ENCODE assay signal across 17 cellular contexts in genomic region chr10:78462728-78463228, GRCh38.
"Had no signal": no experiment of that assay in that cellular context is flagged by ENCODE, and none has a peak within 500 bp of the region (broad histone marks: within the 10 kb centered on the region; RNA-seq: fewer than 3 reads in every experiment).

No MANE protein-coding gene starts in this region.

- H3K27ac Mint-ChIP-seq: memory B cell had no signal

- DNase-seq: activated CD4-positive, alpha-beta T cell treated with anti-CD3 and anti-CD28 coated beads for 4 hours; activated naive CD4-positive, alpha-beta T cell treated with anti-CD3 and anti-CD28 coated beads, Interleukin-2, amount 50 U/mL, for 16 hours; activated T-cell treated with anti-CD3 and anti-CD28 coated beads, Interleukin-2, amount 50 U/mL, for 1 hour; esophagus squamous epithelium; foreskin keratinocyte; heart left ventricle; left lung; nucleus accumbens; psoas muscle; stimulated activated CD4-positive, alpha-beta T cell treated with anti-CD3 and anti-CD28 coated beads, Interleukin-4, amount 100 ng/mL, for 1 hour; stimulated activated naive CD8-positive, alpha-beta T cell treated with anti-CD3 and anti-CD28 coated beads, Interleukin-15, amount 100 ng/mL, for 72 hours; T1000; WERI-Rb-1 had no signal

- H3K27ac ChIP-seq: adrenal gland, esophagus squamous epithelium, foreskin keratinocyte, heart left ventricle, left lung, psoas muscle, thoracic aorta, WERI-Rb-1 had no signal

- H3K4me3 ChIP-seq: adrenal gland, esophagus squamous epithelium, heart left ventricle, left lung, psoas muscle, thoracic aorta had no signal

- ATAC-seq: foreskin keratinocyte; heart left ventricle; left lung; psoas muscle; stimulated activated naive CD8-positive, alpha-beta T cell treated with anti-CD3 and anti-CD28 coated beads, Interleukin-15, amount 100 ng/mL, for 72 hours had no signal

- H3K36me3 Mint-ChIP-seq: brain, memory B cell had no signal

- H3K4me1 ChIP-seq: esophagus squamous epithelium, foreskin keratinocyte, psoas muscle had no signal

- H3K27me3 Mint-ChIP-seq: brain; stimulated activated naive CD8-positive, alpha-beta T cell treated with anti-CD3 and anti-CD28 coated beads, Interleukin-15, amount 100 ng/mL, for 72 hours had no signal

- H3K36me3 ChIP-seq: adrenal gland, esophagus squamous epithelium, heart left ventricle, left lung, thoracic aorta, WERI-Rb-1 had no signal

- H3K9me3 ChIP-seq: adrenal gland, esophagus squamous epithelium, heart left ventricle, left lung, psoas muscle, thoracic aorta had no signal

- H3K4me3 Mint-ChIP-seq: memory B cell; stimulated activated naive CD8-positive, alpha-beta T cell treated with anti-CD3 and anti-CD28 coated beads, Interleukin-15, amount 100 ng/mL, for 72 hours had no signal

- H3K4me1 Mint-ChIP-seq: memory B cell; stimulated activated naive CD8-positive, alpha-beta T cell treated with anti-CD3 and anti-CD28 coated beads, Interleukin-15, amount 100 ng/mL, for 72 hours had no signal

- H3K27me3 ChIP-seq: adrenal gland, foreskin keratinocyte, heart left ventricle, left lung had no signal
